22 cellular contexts compared by ENCODE assay signal in genomic region chrX:132001127-132001526, GRCh38. TPM values are rescaled to one million over a fixed set of nuclear protein-coding genes. Genes with fewer than 3 reads are reported as not detected.
DNase-seq lines count a peak whose midpoint lies in the region; ATAC-seq, FAIRE-seq and TF ChIP-seq lines count a peak whose summit lies in the region.
"Had no signal": no experiment of that assay in that cellular context is flagged by ENCODE, and none has a peak within 500 bp of the region (broad histone marks: within the 10 kb centered on the region; RNA-seq: fewer than 3 reads in every experiment).

No MANE protein-coding gene starts in this region.

- H3K27me3 ChIP-seq in mesenchymal stem cell (ENCODE audit: control insufficient read depth in 1 of 2, insufficient read depth in 1 of 2, low read length in 2 of 2), result peaks cover 0 to 23% of the 10 kb centered on the region in 2 experiments
- H3K27me3 ChIP-seq: upper lobe of left lung had no signal

- peaks cover 5 to 7% of the 10 kb centered on the region in 2 donors for H3K4me1 Mint-ChIP-seq in natural killer cell treated with Interleukin-12 subunit alpha and Interleukin-12 subunit beta and Interleukin-15 and Interleukin-18, amount 100 ng/mL, for 72 hours (ENCODE audit: low read depth in 2 of 2)
- H3K4me1 Mint-ChIP-seq: neural crest cell had no signal

- no peaks in the 10 kb centered on the region for H3K79me1 ChIP-seq in mesenchymal stem cell (replicated peaks; ENCODE audit: low read length, poor library complexity, severe bottlenecking)

- no peaks in the 10 kb centered on the region for H3K36me3 Mint-ChIP-seq in natural killer cell treated with Interleukin-12 subunit alpha and Interleukin-12 subunit beta and Interleukin-15 and Interleukin-18, amount 100 ng/mL, for 72 hours

- H3K4me1 ChIP-seq in mesenchymal stem cell (ENCODE audit: control insufficient read depth, insufficient read depth, low read depth, low read length), result no peaks in the 10 kb centered on the region
- H3K4me1 ChIP-seq: prostate gland, upper lobe of left lung had no signal

- ATAC-seq in natural killer cell treated with Interleukin-12 subunit alpha and Interleukin-12 subunit beta and Interleukin-15 and Interleukin-18, amount 100 ng/mL, for 72 hours, result no peak

- no peak overlapping the region for H3K9ac ChIP-seq in mesenchymal stem cell (ENCODE audit: low read length)
- H3K9ac ChIP-seq: KMS-11 had no signal

- H3K4me3 Mint-ChIP-seq in natural killer cell treated with Interleukin-12 subunit alpha and Interleukin-12 subunit beta and Interleukin-15 and Interleukin-18, amount 100 ng/mL, for 72 hours, result no peak overlapping the region
- H3K4me3 Mint-ChIP-seq: neural crest cell had no signal

- H3K4me3 ChIP-seq in mesenchymal stem cell (ENCODE audit: insufficient read depth in 1 of 2, low read depth in 1 of 2, low read length in 2 of 2), result no peak overlapping the region
- H3K4me3 ChIP-seq: prostate gland, upper lobe of left lung had no signal

- no peak overlapping the region for H3K23ac ChIP-seq in mesenchymal stem cell (ENCODE audit: low read length in 2 of 2)

- no peak overlapping the region for H3K18ac ChIP-seq in mesenchymal stem cell (ENCODE audit: low read depth in 1 of 2, low read length in 2 of 2)

- peak; percentile 9 to 26 for DNase-seq in activated CD4-positive, alpha-beta T cell treated with anti-CD3 and anti-CD28 coated beads, Interleukin-2, amount 50 U/mL, for 48 hours
- no peak for DNase-seq in activated CD4-positive, alpha-beta T cell treated with anti-CD3 and anti-CD28 coated beads, Interleukin-2, amount 50 U/mL, for 1 hour
- peak; percentile 67 for DNase-seq in RWPE1 (ENCODE audit: low spot score)
- peak; percentile 24 for DNase-seq in stimulated activated CD4-positive, alpha-beta T cell treated with anti-CD3 and anti-CD28 coated beads, Interleukin-2, amount 100 ng/mL, for 4 hours (ENCODE audit: low read depth)
- no peak for DNase-seq in NCI-H2081 treated with DMSO at 0.1 percent for 48 hours (lab: John Stamatoyannopoulos, UW)
- DNase-seq in natural killer cell treated with Interleukin-12 subunit alpha and Interleukin-12 subunit beta and Interleukin-15 and Interleukin-18, amount 100 ng/mL, for 72 hours (ENCODE audit: low spot score), result no peak
- DNase-seq in mesenchymal stem cell, result no peak
- DNase-seq: C1 segment of cervical spinal cord; central memory CD4-positive, alpha-beta T cell; effector CD4-positive, alpha-beta T cell; hippocampal formation; midbrain; NCI-H1092 treated with DMSO at 0.1 percent for 48 hours; NCI-H2081; NCI-H510A treated with DMSO at 0.1 percent for 48 hours; SHP77 treated with DMSO at 0.1 percent for 48 hours; small intestine; upper lobe of left lung had no signal

- no CpG with 5 or more reads among the region's 3 CpGs for WGBS in mesenchymal stem cell

- no peak overlapping the region for H2BK5ac ChIP-seq in mesenchymal stem cell (ENCODE audit: low read depth, low read length, poor library complexity, severe bottlenecking)

- CTCF ChIA-PET in RWPE1 (lab: Yijun Ruan, JAX), result no interaction called here

- no peak overlapping the region for H3K27ac Mint-ChIP-seq in natural killer cell treated with Interleukin-12 subunit alpha and Interleukin-12 subunit beta and Interleukin-15 and Interleukin-18, amount 100 ng/mL, for 72 hours

- no peak overlapping the region for H2AK5ac ChIP-seq in mesenchymal stem cell (ENCODE audit: low read length, severe bottlenecking)

- no peak overlapping the region for H4K91ac ChIP-seq in mesenchymal stem cell (ENCODE audit: low read length)

- H3K27me3 Mint-ChIP-seq in natural killer cell treated with Interleukin-12 subunit alpha and Interleukin-12 subunit beta and Interleukin-15 and Interleukin-18, amount 100 ng/mL, for 72 hours, result peaks cover 0 to 13% of the 10 kb centered on the region in 2 donors

- no peak for TF ChIP-seq CTCF in RWPE1 (conservative IDR thresholded peaks at IDR 0.05; ENCODE audit: low read depth)

- no peak overlapping the region for H2BK15ac ChIP-seq in mesenchymal stem cell (ENCODE audit: low read depth, poor library complexity, severe bottlenecking)

- no peak overlapping the region for H3K4me2 ChIP-seq in mesenchymal stem cell (ENCODE audit: low read length, poor library complexity, severe bottlenecking)
- H3K4me2 ChIP-seq: KMS-11 had no signal

- H2BK120ac ChIP-seq in mesenchymal stem cell (ENCODE audit: low read depth, low read length), result no peak overlapping the region

- H3K36me3 ChIP-seq in mesenchymal stem cell (ENCODE audit: control insufficient read depth in 1 of 2, insufficient read depth in 2 of 2, low read depth in 1 of 2, low read length in 2 of 2), result no peaks in the 10 kb centered on the region
- H3K36me3 ChIP-seq: prostate gland, upper lobe of left lung had no signal

- peak; percentile 28 for FAIRE-seq in colon (lab: Jason Lieb, UNC)
- FAIRE-seq: small intestine had no signal

- POLR2A ChIA-PET in RWPE1 (lab: Yijun Ruan, JAX; ENCODE audit: low non-redundant PET), result no interaction called here

- no peak overlapping the region for H3K4ac ChIP-seq in mesenchymal stem cell (ENCODE audit: low read depth in 1 of 2, low read length in 2 of 2)

- no peak overlapping the region for H3K14ac ChIP-seq in mesenchymal stem cell (ENCODE audit: low read length in 2 of 2)

- H2BK12ac ChIP-seq in mesenchymal stem cell (ENCODE audit: low read length in 2 of 2), result no peak overlapping the region

- H4K8ac ChIP-seq in mesenchymal stem cell (ENCODE audit: low read length), result no peak overlapping the region

- H3K27ac ChIP-seq in RWPE1, result no peak overlapping the region
- no peak overlapping the region for H3K27ac ChIP-seq in mesenchymal stem cell (ENCODE audit: low read length, poor library complexity, severe bottlenecking)
- H3K27ac ChIP-seq: KMS-11, prostate gland, upper lobe of left lung had no signal

- H3K9me3 ChIP-seq in mesenchymal stem cell (ENCODE audit: control insufficient read depth, low read length), result no peaks in the 10 kb centered on the region
- H3K9me3 ChIP-seq: prostate gland, upper lobe of left lung had no signal

- H2AFZ ChIP-seq in mesenchymal stem cell (ENCODE audit: low read depth, low read length), result no peak overlapping the region

- no peaks in the 10 kb centered on the region for H3K9me3 Mint-ChIP-seq in natural killer cell treated with Interleukin-12 subunit alpha and Interleukin-12 subunit beta and Interleukin-15 and Interleukin-18, amount 100 ng/mL, for 72 hours
- H3K9me3 Mint-ChIP-seq: neural crest cell had no signal

RNA-seq across cellular contexts. Expression of gene STK26, which starts 22.0 kb away (rescaled TPM):
- total RNA-seq in natural killer cell treated with Interleukin-12 subunit alpha and Interleukin-12 subunit beta and Interleukin-15 and Interleukin-18, amount 100 ng/mL, for 72 hours, result 10 to 100 TPM; 41.6 to 73.7 TPM
- 11.1 TPM for polyA plus RNA-seq in mesenchymal stem cell (2013, experiment 1 of 2)
- polyA plus RNA-seq in mesenchymal stem cell (2013, experiment 2 of 2), result 11.6 TPM

Comparison
In these comparisons a context has a peak if more than half of its experiments do, and no peak if none do; other contexts are left out.
1. DNase-seq: peak in activated CD4-positive, alpha-beta T cell treated with anti-CD3 and anti-CD28 coated beads, Interleukin-2, amount 50 U/mL, for 48 hours (2 of 2), RWPE1 (single experiment) and stimulated activated CD4-positive, alpha-beta T cell treated with anti-CD3 and anti-CD28 coated beads, Interleukin-2, amount 100 ng/mL, for 4 hours (single experiment); none in activated CD4-positive, alpha-beta T cell treated with anti-CD3 and anti-CD28 coated beads, Interleukin-2, amount 50 U/mL, for 1 hour (single experiment), NCI-H2081 treated with DMSO at 0.1 percent for 48 hours (single experiment), natural killer cell treated with Interleukin-12 subunit alpha and Interleukin-12 subunit beta and Interleukin-15 and Interleukin-18, amount 100 ng/mL, for 72 hours (single experiment) and mesenchymal stem cell (single experiment).